Comparison of ENCODE assay signal across 11 cellular contexts in the genomic region with DNA sequence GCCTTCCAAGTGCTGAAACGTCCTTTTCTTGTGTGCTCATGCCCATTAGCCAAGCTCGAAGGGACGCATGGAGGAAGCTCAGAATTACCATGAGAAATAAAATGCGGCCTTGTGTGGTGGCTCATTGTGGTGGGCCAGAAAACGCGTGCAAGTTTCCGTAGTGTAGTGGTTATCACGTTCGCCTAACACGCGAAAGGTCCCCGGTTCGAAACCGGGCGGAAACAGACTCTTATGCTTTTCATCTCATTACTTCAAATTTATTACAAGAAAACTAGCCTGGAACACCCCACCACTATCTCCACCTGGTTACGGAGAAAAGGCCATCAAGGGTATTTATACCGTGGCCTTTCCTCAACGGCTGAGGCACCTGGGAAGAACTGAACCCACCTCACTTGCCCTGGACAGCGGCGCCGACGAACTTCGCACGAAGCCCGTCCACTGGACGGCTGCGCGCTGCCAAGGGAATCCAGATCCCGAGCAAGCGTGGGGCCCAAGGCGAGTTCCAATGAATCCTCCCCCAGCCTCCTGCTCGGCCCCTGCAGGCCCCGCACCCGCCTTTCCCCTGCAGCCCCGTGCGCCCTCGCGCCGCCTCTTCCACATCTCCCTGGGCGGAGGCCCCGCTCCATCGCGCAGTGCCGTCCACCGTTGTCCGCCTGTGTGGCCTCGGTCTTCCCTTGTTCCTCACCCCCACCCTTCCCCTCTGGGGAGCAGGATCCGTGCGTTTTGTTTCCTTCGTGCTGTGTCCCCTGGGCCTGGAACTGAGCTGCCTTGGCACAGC. TPM values are rescaled to one million over a fixed set of nuclear protein-coding genes. Genes with fewer than 3 reads are reported as not detected.
DNase-seq lines count a peak whose midpoint lies in the region; ATAC-seq and TF ChIP-seq lines count a peak whose summit lies in the region.
"Not testable (repeated sequence)": the region's sequence is repeated elsewhere in the genome, so short reads cannot be mapped to it uniquely, and the experiment has no call there.
"Had no signal": no experiment of that assay in that cellular context is flagged by ENCODE, and none has a peak within 500 bp of the region (broad histone marks: within the 10 kb centered on the region; RNA-seq: fewer than 3 reads in every experiment).

No MANE protein-coding gene starts in this region.

- not testable (repeated sequence) for TF ChIP-seq CTCF in AG10803 (conservative IDR thresholded peaks at IDR 0.05; ENCODE audit: low read length)

- H3K9ac ChIP-seq in SK-N-MC (ENCODE audit: insufficient read length) = not testable (repeated sequence)

- DNase-seq in AG10803 (ENCODE audit: low read depth) (peak; percentile 68), M059J (ENCODE audit: low read depth) (peak; percentile 57), activated T-cell treated with anti-CD3 and anti-CD28 coated beads for 1 hour (ENCODE audit: low read depth) (peak; percentile 69), dermis blood vessel endothelial cell (peak; percentile 76)
- DNase-seq in SK-N-MC (ENCODE audit: low read depth, low spot score); left colon: not testable (repeated sequence)
- DNase-seq in stimulated activated CD4-positive, alpha-beta T cell treated with anti-CD3 and anti-CD28 coated beads, Interleukin-2, amount 100 ng/mL, for 48 hours = peak; percentile 88

- H3K36me3 ChIP-seq in SK-N-MC (ENCODE audit: insufficient read depth, low read length) = not testable (repeated sequence)

- peak overlapping the region; percentile 12; the same call in 1 of the 2 replicates for H3K4me3 ChIP-seq in AG10803 (ENCODE audit: low read length)
- peak overlapping the region; percentile 85 for H3K4me3 ChIP-seq in SK-N-MC

- H3K9me3 ChIP-seq in SK-N-MC (ENCODE audit: low read depth, low read length) = not testable (repeated sequence)

- intact Hi-C loops in left colon (cut with DNase I, micrococcal nuclease) = not testable (repeated sequence)

- ATAC-seq in GM21367 (IDR thresholded peaks at IDR 0.05; ENCODE audit: unreplicated experiment) = peak; percentile 36
- peak; percentile 18 for ATAC-seq in left colon

- H3K27ac ChIP-seq in SK-N-MC = not testable (repeated sequence)

RNA-seq across cellular contexts. Expression of gene OR2V2, which starts 22.3 kb away (rescaled TPM):
- total RNA-seq in M059J (2014; rRNA removed; shearing (Covaris generic)) = not detected in 2 replicates
- total RNA-seq in dermis blood vessel endothelial cell = not detected in 2 replicates
- not detected for total RNA-seq in left colon
- total RNA-seq: gastrocnemius medialis, Right ventricle myocardium superior, skeletal muscle tissue had no signal

RNA-seq across cellular contexts. Expression of gene TRIM7, which starts 35.3 kb away (rescaled TPM):
- 1.6 and 3.2 TPM in 2 replicates for total RNA-seq in M059J (2014; rRNA removed; shearing (Covaris generic))
- total RNA-seq in dermis blood vessel endothelial cell = 2.7 and 5.2 TPM in 2 replicates
- 10 to 100 TPM in 1 of 2 donors, 1 to 10 TPM in 1; 5.8 to 14.2 TPM for total RNA-seq in left colon

RNA-seq across cellular contexts. Expression of gene OR2V1, which starts 38.7 kb away (rescaled TPM):
- not detected in 2 replicates for total RNA-seq in M059J (2014; rRNA removed; shearing (Covaris generic))
- not detected in 2 replicates for total RNA-seq in dermis blood vessel endothelial cell
- total RNA-seq in left colon = not detected
- total RNA-seq: gastrocnemius medialis, Right ventricle myocardium superior, skeletal muscle tissue had no signal

RNA-seq across cellular contexts. Expression of gene TRIM41, which starts 53.4 kb away (rescaled TPM):
- total RNA-seq in M059J (2014; rRNA removed; shearing (Covaris generic)) = 6.5 and 9.0 TPM in 2 replicates
- total RNA-seq in dermis blood vessel endothelial cell = 9.0 and 9.2 TPM in 2 replicates
- 10 to 100 TPM; 21.5 to 32.0 TPM for total RNA-seq in left colon
